28 cellular contexts compared by ENCODE assay signal in the genomic region with DNA sequence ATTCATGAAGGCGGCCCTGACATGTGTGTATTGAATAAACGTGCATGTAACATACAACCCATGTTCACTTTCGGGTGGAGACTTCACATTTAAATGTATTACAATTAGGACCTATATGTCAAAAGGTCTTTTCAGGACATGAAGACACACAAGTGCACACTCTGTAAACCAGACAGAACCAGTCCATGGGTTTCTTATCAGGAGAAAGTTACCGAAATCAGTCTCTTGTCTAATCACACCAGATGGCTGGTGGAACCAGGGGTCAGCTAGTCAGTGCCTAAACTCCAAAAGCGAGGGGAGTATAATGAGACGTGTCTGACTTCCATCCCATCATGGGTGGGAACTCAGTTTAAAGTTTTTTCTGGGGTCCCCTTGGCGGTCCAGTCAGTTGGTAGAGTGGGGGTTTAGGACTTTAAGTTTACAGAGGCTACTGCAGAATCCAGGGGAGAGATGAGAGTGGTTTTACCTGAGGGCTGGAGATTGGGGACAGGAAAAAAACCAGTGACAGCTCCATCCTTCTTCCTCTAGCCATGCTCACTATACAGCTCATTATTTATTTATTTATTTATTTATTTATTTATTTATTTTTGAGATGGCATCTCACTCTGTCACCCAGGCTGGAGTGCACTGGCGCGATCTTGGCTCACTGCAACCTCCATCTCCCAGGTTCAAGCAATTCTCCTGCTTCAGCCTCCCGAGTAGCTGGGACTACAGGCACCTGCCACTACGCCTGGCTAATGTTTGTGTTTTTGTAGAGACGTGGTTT.
"Had no signal": no experiment of that assay in that cellular context is flagged by ENCODE, and none has a peak within 500 bp of the region (broad histone marks: within the 10 kb centered on the region; RNA-seq: fewer than 3 reads in every experiment).

No MANE protein-coding gene starts in this region.

- H3K4me1 ChIP-seq: pancreas, psoas muscle, right lobe of liver, thyroid gland, upper lobe of left lung, vagina had no signal

- FAIRE-seq: pancreas, small intestine, urothelium cell line had no signal

- H3K4me3 ChIP-seq: pancreas, psoas muscle, right lobe of liver, sigmoid colon, stomach, thoracic aorta, thyroid gland, tibial nerve, upper lobe of left lung, vagina had no signal

- ATAC-seq: natural killer cell treated with Interleukin-12 subunit alpha and Interleukin-12 subunit beta and Interleukin-15 and Interleukin-18, amount 100 ng/mL, for 72 hours; pancreas; psoas muscle; right cardiac atrium; right lobe of liver; stimulated activated effector memory CD8-positive, alpha-beta T cell treated with anti-CD3 and anti-CD28 coated beads, Interleukin-12 subunit alpha, Interleukin-12 subunit beta, amount 100 ng/mL, for 72 hours; stimulated activated naive B cell treated with anti-CD40 and anti-IgM and Interleukin-4, amounts not matched to agents 10 μg/mL and 1 μg/mL and 100 μg/mL, for 72 hours had no signal

- H3K27ac ChIP-seq: neutrophil, pancreas, psoas muscle, right lobe of liver, sigmoid colon, stomach, thoracic aorta, thyroid gland, tibial nerve, upper lobe of left lung, vagina had no signal

- H3K36me3 ChIP-seq: neutrophil, pancreas, right lobe of liver, sigmoid colon, stomach, thoracic aorta, thyroid gland, tibial nerve, upper lobe of left lung, vagina had no signal

- H3K27me3 ChIP-seq: pancreas, right lobe of liver, sigmoid colon, stomach, thyroid gland, tibial nerve, upper lobe of left lung, vagina had no signal

- DNase-seq: nephron progenitor cell; nucleus accumbens; pancreas; psoas muscle; right cardiac atrium; right lobe of liver; sigmoid colon; small intestine; stimulated activated CD4-positive, alpha-beta T cell treated with anti-CD3 and anti-CD28 coated beads, Interleukin-15, amount 100 ng/mL, for 24 hours; stimulated activated CD4-positive, alpha-beta T cell treated with anti-CD3 and anti-CD28 coated beads, Interleukin-2, amount 100 ng/mL, for 24 hours; stimulated activated CD4-positive, alpha-beta T cell treated with anti-CD3 and anti-CD28 coated beads, Interleukin-2, amount 100 ng/mL, for 48 hours; stimulated activated CD4-positive, alpha-beta T cell treated with anti-CD3 and anti-CD28 coated beads, Interleukin-4, amount 100 ng/mL, for 24 hours; stimulated activated naive B cell treated with anti-CD40 and anti-IgM and Interleukin-4, amounts not matched to agents 10 μg/mL and 1 μg/mL and 100 μg/mL, for 72 hours; stimulated activated naive CD4-positive, alpha-beta T cell treated with Interleukin-2 at 50 U/mL for 16 hours; stomach; thyroid gland; trophoblast cell; upper lobe of left lung had no signal

- H3K27me3 Mint-ChIP-seq: progenitor cell of endocrine pancreas had no signal

- H3K36me3 Mint-ChIP-seq: natural killer cell treated with Interleukin-12 subunit alpha and Interleukin-12 subunit beta and Interleukin-15 and Interleukin-18, amount 100 ng/mL, for 72 hours; stimulated activated effector memory CD8-positive, alpha-beta T cell treated with anti-CD3 and anti-CD28 coated beads, Interleukin-12 subunit alpha, Interleukin-12 subunit beta, amount 100 ng/mL, for 72 hours; stimulated activated naive B cell treated with anti-CD40 and anti-IgM and Interleukin-4, amounts not matched to agents 10 μg/mL and 1 μg/mL and 100 μg/mL, for 72 hours had no signal

- H3K9me3 ChIP-seq: neutrophil, psoas muscle, sigmoid colon, stomach, thoracic aorta, thyroid gland, upper lobe of left lung, vagina had no signal

- H3K4me1 Mint-ChIP-seq: nephron progenitor cell; stimulated activated effector memory CD8-positive, alpha-beta T cell treated with anti-CD3 and anti-CD28 coated beads, Interleukin-12 subunit alpha, Interleukin-12 subunit beta, amount 100 ng/mL, for 72 hours had no signal

- H3K27ac Mint-ChIP-seq: natural killer cell treated with Interleukin-12 subunit alpha and Interleukin-12 subunit beta and Interleukin-15 and Interleukin-18, amount 100 ng/mL, for 72 hours; nephron progenitor cell; progenitor cell of endocrine pancreas; stimulated activated effector memory CD8-positive, alpha-beta T cell treated with anti-CD3 and anti-CD28 coated beads, Interleukin-12 subunit alpha, Interleukin-12 subunit beta, amount 100 ng/mL, for 72 hours; stimulated activated naive B cell treated with anti-CD40 and anti-IgM and Interleukin-4, amounts not matched to agents 10 μg/mL and 1 μg/mL and 100 μg/mL, for 72 hours; stimulated activated naive CD8-positive, alpha-beta T cell treated with anti-CD3 and anti-CD28 coated beads, Interleukin-15, Interleukin-2, amounts not matched to agents 100 ng/mL and 50 ng/mL, for 24 hours had no signal

- H3K4me3 Mint-ChIP-seq: natural killer cell treated with Interleukin-12 subunit alpha and Interleukin-12 subunit beta and Interleukin-15 and Interleukin-18, amount 100 ng/mL, for 72 hours; nephron progenitor cell; neural crest cell; stimulated activated effector memory CD8-positive, alpha-beta T cell treated with anti-CD3 and anti-CD28 coated beads, Interleukin-12 subunit alpha, Interleukin-12 subunit beta, amount 100 ng/mL, for 72 hours; stimulated activated naive B cell treated with anti-CD40 and anti-IgM and Interleukin-4, amounts not matched to agents 10 μg/mL and 1 μg/mL and 100 μg/mL, for 72 hours; stimulated activated naive CD8-positive, alpha-beta T cell treated with anti-CD3 and anti-CD28 coated beads, Interleukin-15, Interleukin-2, amounts not matched to agents 100 ng/mL and 50 ng/mL, for 24 hours had no signal
